13 cellular contexts compared by ENCODE assay signal in genomic region chr3:186839874-186840641, GRCh38. TPM values are rescaled to one million over a fixed set of nuclear protein-coding genes. Genes with fewer than 3 reads are reported as not detected.
A peak's percentile ranks its signal among the peaks of the same experiment; 100 is the strongest.
DNase-seq lines count a peak whose midpoint lies in the region; ATAC-seq and TF ChIP-seq lines count a peak whose summit lies in the region.
"Had no signal": no experiment of that assay in that cellular context is flagged by ENCODE, and none has a peak within 500 bp of the region (broad histone marks: within the 10 kb centered on the region; RNA-seq: fewer than 3 reads in every experiment).

No MANE protein-coding gene starts in this region.

- DNase-seq in NCI-H69 (lab: John Stamatoyannopoulos, UW) = peak; percentile 10
- DNase-seq in dedifferentiated amniotic fluid mesenchymal stem cell (ENCODE audit: extremely low spot score) = peak; percentile 82
- DNase-seq in myocyte (ENCODE audit: low read depth) = peak; percentile 59
- no peak for DNase-seq in NCI-H146 treated with DMSO at 0.1 percent for 48 hours (lab: John Stamatoyannopoulos, UW; ENCODE audit: unreplicated experiment)
- no peak for DNase-seq in foreskin keratinocyte
- DNase-seq in MM.1S = no peak
- DNase-seq: BE2C, GDM1, mammary epithelial cell, pancreas had no signal

- H4K20me1 ChIP-seq in BLaER1 treated with 17β-estradiol and CSF1 and Interleukin-3, amounts not matched to agents 10 nM and 100 nM = no peaks in the 10 kb centered on the region
- H4K20me1 ChIP-seq in MM.1S (ENCODE audit: insufficient read depth, low read length) = no peaks in the 10 kb centered on the region

- H3K9me3 ChIP-seq in BLaER1 treated with 17β-estradiol and CSF1 and Interleukin-3, amounts not matched to agents 10 nM and 100 nM (replicated peaks in 1 of 11) = no peaks in the 10 kb centered on the region
- no peaks in the 10 kb centered on the region for H3K9me3 ChIP-seq in MM.1S (replicated peaks; ENCODE audit: insufficient read depth, low read length)
- H3K9me3 ChIP-seq: BE2C, pancreas had no signal

- no peak overlapping the region for H2AFZ ChIP-seq in MM.1S (ENCODE audit: low read length)

- H3K4me1 ChIP-seq in BLaER1 treated with 17β-estradiol and CSF1 and Interleukin-3, amounts not matched to agents 10 nM and 100 nM = peaks cover 19 to 63% (median 46%) of the 10 kb centered on the region in 10 experiments
- no peaks in the 10 kb centered on the region for H3K4me1 ChIP-seq in foreskin keratinocyte
- H3K4me1 ChIP-seq in MM.1S (ENCODE audit: low read length) = no peaks in the 10 kb centered on the region
- H3K4me1 ChIP-seq: BE2C, pancreas had no signal

- H3K27ac ChIP-seq in BLaER1 treated with 17β-estradiol and CSF1 and Interleukin-3, amounts not matched to agents 10 nM and 100 nM = peak overlapping the region in 10 of 11 experiments; percentile 7 to 98 (median 91); a peak in 19 of 22 replicates
- H3K27ac ChIP-seq in foreskin keratinocyte = no peak overlapping the region
- H3K27ac ChIP-seq in MM.1S (ENCODE audit: low read length) = no peak overlapping the region
- H3K27ac ChIP-seq: KMS-11, pancreas had no signal

- no peaks in the 10 kb centered on the region for H3K9me2 ChIP-seq in MM.1S (replicated peaks; ENCODE audit: insufficient read depth, low read length)

- ATAC-seq in foreskin keratinocyte (no peak), GM18520 (IDR thresholded peaks at IDR 0.05; ENCODE audit: unreplicated experiment) (no peak)

- peak overlapping the region; percentile 57 to 82 (median 80) for H3K4me2 ChIP-seq in BLaER1 treated with 17β-estradiol and CSF1 and Interleukin-3, amounts not matched to agents 10 nM and 100 nM
- no peak overlapping the region for H3K4me2 ChIP-seq in MM.1S (ENCODE audit: low read depth, low read length)
- H3K4me2 ChIP-seq: KMS-11 had no signal

- no peaks in the 10 kb centered on the region for H3K36me3 ChIP-seq in BLaER1 treated with 17β-estradiol and CSF1 and Interleukin-3, amounts not matched to agents 10 nM and 100 nM
- no peaks in the 10 kb centered on the region for H3K36me3 ChIP-seq in MM.1S (replicated peaks; ENCODE audit: insufficient read depth, low read length)
- H3K36me3 ChIP-seq: BE2C, pancreas had no signal

- no peak for TF ChIP-seq CTCF in foreskin keratinocyte (conservative IDR thresholded peaks at IDR 0.05)
- no peak for TF ChIP-seq CTCF in MM.1S (IDR thresholded peaks at IDR 0.05; ENCODE audit: low read length)

- H3K4me3 ChIP-seq in BLaER1 treated with 17β-estradiol and CSF1 and Interleukin-3, amounts not matched to agents 10 nM and 100 nM = peak overlapping the region in 2 of 10 experiments; percentile 3 to 17; a peak in 1 of 20 replicates
- H3K4me3 ChIP-seq in MM.1S (ENCODE audit: low read length) = no peak overlapping the region
- H3K4me3 ChIP-seq: pancreas had no signal

- peak overlapping the region in 9 of 11 experiments; percentile 41 to 88 (median 79); a peak in 18 of 22 replicates for H3K9ac ChIP-seq in BLaER1 treated with 17β-estradiol and CSF1 and Interleukin-3, amounts not matched to agents 10 nM and 100 nM
- no peak overlapping the region for H3K9ac ChIP-seq in MM.1S (ENCODE audit: low read length)
- H3K9ac ChIP-seq: KMS-11 had no signal

- no peaks in the 10 kb centered on the region for H3F3A ChIP-seq in MM.1S (ENCODE audit: insufficient read depth, low read length)

- H3K27me3 ChIP-seq in BLaER1 treated with 17β-estradiol and CSF1 and Interleukin-3, amounts not matched to agents 10 nM and 100 nM = no peaks in the 10 kb centered on the region
- peaks cover 8% of the 10 kb centered on the region for H3K27me3 ChIP-seq in foreskin keratinocyte
- H3K27me3 ChIP-seq in MM.1S (replicated peaks; ENCODE audit: insufficient read depth, low read length) = no peaks in the 10 kb centered on the region
- H3K27me3 ChIP-seq: pancreas had no signal

- H3K79me2 ChIP-seq in MM.1S (ENCODE audit: low read length) = no peaks in the 10 kb centered on the region

RNA-seq across cellular contexts. Expression of gene ADIPOQ, which starts 2.5 kb away (rescaled TPM):
- not detected in 2 replicates for total RNA-seq in myocyte
- not detected for polyA plus RNA-seq in myocyte (2012)
- not detected in 2 replicates for total RNA-seq in foreskin keratinocyte
- not detected in 2 replicates for polyA plus RNA-seq in foreskin keratinocyte
- total RNA-seq: mammary epithelial cell had no signal
- polyA plus RNA-seq: mammary epithelial cell had no signal

RNA-seq across cellular contexts. Expression of gene RFC4, which starts 33.8 kb away (rescaled TPM):
- total RNA-seq in myocyte = 15.2 and 16.5 TPM in 2 replicates
- polyA plus RNA-seq in myocyte (2012) = 8.1 TPM
- 68.2 and 71.5 TPM in 2 replicates for total RNA-seq in foreskin keratinocyte
- 50.2 and 61.0 TPM in 2 replicates for polyA plus RNA-seq in foreskin keratinocyte

RNA-seq across cellular contexts. Expression of gene EIF4A2, which starts 56.7 kb away (rescaled TPM):
- 1,024 and 1,042 TPM in 2 replicates for total RNA-seq in myocyte
- 363 TPM for polyA plus RNA-seq in myocyte (2012)
- total RNA-seq in foreskin keratinocyte = 247 and 274 TPM in 2 replicates
- 137 and 167 TPM in 2 replicates for polyA plus RNA-seq in foreskin keratinocyte

Comparison
In these comparisons a context has a peak if more than half of its experiments do, and no peak if none do; other contexts are left out.
1. H3K27ac ChIP-seq: peak in BLaER1 treated with 17β-estradiol and CSF1 and Interleukin-3, amounts not matched to agents 10 nM and 100 nM (10 of 11); none in foreskin keratinocyte (single experiment) and MM.1S (single experiment).
2. DNase-seq: peak in NCI-H69 (single experiment), dedifferentiated amniotic fluid mesenchymal stem cell (single experiment) and myocyte (single experiment); none in NCI-H146 treated with DMSO at 0.1 percent for 48 hours (single experiment), foreskin keratinocyte (0 of 2) and MM.1S (single experiment).